Comparison of ENCODE assay signal across 1 cellular context in genomic region chr1:53800621-53801020, GRCh38.
TF ChIP-seq lines count a peak whose summit lies in the region.

No MANE protein-coding gene starts in this region.

TF ChIP-seq in K562, 482 proteins besides CTCF, POLR2A, EP300 and RAD21 (continued from another document):
- no peak for TF ChIP-seq TFAM (CRISPR knock-in tag; conservative IDR thresholded peaks at IDR 0.05)
- TF ChIP-seq BRF1 (IDR thresholded peaks at IDR 0.05; ENCODE audit: borderline replicate concordance, extremely low read depth, insufficient read length): no peak
- TF ChIP-seq SAFB (IDR thresholded peaks at IDR 0.05; ENCODE audit: borderline replicate concordance, low read depth, low read length): no peak
- TF ChIP-seq SMAD2 (IDR thresholded peaks at IDR 0.05; ENCODE audit: low read depth, low read length): no peak
- no peak for TF ChIP-seq ZKSCAN8 (CRISPR knock-in tag; IDR thresholded peaks at IDR 0.05)
- no peak for TF ChIP-seq SMC3 (conservative IDR thresholded peaks at IDR 0.05; ENCODE audit: insufficient read depth, low read depth, low read length)
- no peak for TF ChIP-seq TGIF2 (CRISPR knock-in tag; IDR thresholded peaks at IDR 0.05)
- no peak for TF ChIP-seq RBBP5 (IDR thresholded peaks at IDR 0.05; ENCODE audit: borderline replicate concordance, insufficient read depth, low read length, poor library complexity, severe bottlenecking)
- no peak for TF ChIP-seq MYC (IDR thresholded peaks at IDR 0.05; ENCODE audit: low read depth, low read length)
- TF ChIP-seq MYC (CRISPR knock-in tag; IDR thresholded peaks at IDR 0.05; ENCODE audit: borderline replicate concordance, low read depth): no peak
- no peak for TF ChIP-seq ZNF589 (CRISPR knock-in tag; IDR thresholded peaks at IDR 0.05; ENCODE audit: low read depth)
- TF ChIP-seq CCAR2 (IDR thresholded peaks at IDR 0.05; ENCODE audit: low read depth, low read length): no peak
- no peak for TF ChIP-seq ZNF232 (CRISPR knock-in tag; IDR thresholded peaks at IDR 0.05)
- no peak for TF ChIP-seq CGGBP1 (CRISPR knock-in tag; IDR thresholded peaks at IDR 0.05)
